Comparison of ENCODE assay signal across 19 cellular contexts in genomic region chr18:30175061-30175574, GRCh38.
DNase-seq lines count a peak whose midpoint lies in the region; ATAC-seq and TF ChIP-seq lines count a peak whose summit lies in the region.
"Had no signal": no experiment of that assay in that cellular context is flagged by ENCODE, and none has a peak within 500 bp of the region (broad histone marks: within the 10 kb centered on the region; RNA-seq: fewer than 3 reads in every experiment).

No MANE protein-coding gene starts in this region.

- peak overlapping the region in 1 of 2 donors; percentile 38 for H3K27ac ChIP-seq in testis
- H3K27ac ChIP-seq: Peyer's patch, SJCRH30 had no signal

- 84 to 86% methylated on average over 6 to 52 of the region's 52 CpGs for WGBS in testis, 2 donors

- no peak for TF ChIP-seq POLR2A in testis (IDR thresholded peaks at IDR 0.05)

- intact Hi-C loops in Right ventricle myocardium inferior (cut with DNase I), result no loop called here
- intact Hi-C loops in cardiac septum (cut with DNase I), result no loop called here
- intact Hi-C loops in testis (cut with DNase I; ENCODE audit: low total_unique reads), result no loop called here

- H3K4me3 ChIP-seq in fibroblast of villous mesenchyme (ENCODE audit: low read depth, low read length) (peak overlapping the region; percentile 75), testis (peak overlapping the region; percentile 48 to 64)
- H3K4me3 ChIP-seq: GM12878, Peyer's patch, SJCRH30 had no signal

- DNase-seq in Right ventricle myocardium inferior (ENCODE audit: missing footprints) (peak; percentile 45), cardiac septum (ENCODE audit: low spot score) (no peak), HT1080 (ENCODE audit: low read depth) (peak; percentile 4), fibroblast of villous mesenchyme (ENCODE audit: low read depth) (no peak), testis (peak; percentile 21)
- DNase-seq: DMS79, KBM-7, MM.1S, NCI-H1048, NCI-H1417 treated with DMSO at 0.1 percent for 48 hours, NCI-H2029, NCI-H2227 treated with DMSO at 0.1 percent for 48 hours, NCI-H524, NCI-H774, Peyer's patch, SJCRH30 had no signal

- ATAC-seq in Right ventricle myocardium inferior (no peak), HG02759 (IDR thresholded peaks at IDR 0.05; ENCODE audit: unreplicated experiment) (no peak), HG03139 (IDR thresholded peaks at IDR 0.05; ENCODE audit: unreplicated experiment) (no peak)
- ATAC-seq: GM12878 had no signal

- H3K9me3 ChIP-seq in testis, result no peaks in the 10 kb centered on the region
- H3K9me3 ChIP-seq: SJCRH30 had no signal

- H3K36me3 ChIP-seq in testis (ENCODE audit: low read depth, missing control alignments), result no peaks in the 10 kb centered on the region
- H3K36me3 ChIP-seq: Peyer's patch, SJCRH30 had no signal

- H3K4me1 ChIP-seq in testis, result no peaks in the 10 kb centered on the region
- H3K4me1 ChIP-seq: Peyer's patch, SJCRH30 had no signal

- TF ChIP-seq CTCF in fibroblast of villous mesenchyme (IDR thresholded peaks at IDR 0.05; ENCODE audit: insufficient read depth, low read depth, low read length) (no peak), testis (IDR thresholded peaks at IDR 0.05) (no peak)

- no peaks in the 10 kb centered on the region for H3K27me3 ChIP-seq in testis
- H3K27me3 ChIP-seq: Peyer's patch, SJCRH30 had no signal

Comparison
In these comparisons a context has a peak if more than half of its experiments do, and no peak if none do; other contexts are left out.
1. DNase-seq: peak in Right ventricle myocardium inferior (single experiment), HT1080 (single experiment) and testis (single experiment); none in cardiac septum (single experiment) and fibroblast of villous mesenchyme (single experiment).